19 cellular contexts compared by ENCODE assay signal in the genomic region with DNA sequence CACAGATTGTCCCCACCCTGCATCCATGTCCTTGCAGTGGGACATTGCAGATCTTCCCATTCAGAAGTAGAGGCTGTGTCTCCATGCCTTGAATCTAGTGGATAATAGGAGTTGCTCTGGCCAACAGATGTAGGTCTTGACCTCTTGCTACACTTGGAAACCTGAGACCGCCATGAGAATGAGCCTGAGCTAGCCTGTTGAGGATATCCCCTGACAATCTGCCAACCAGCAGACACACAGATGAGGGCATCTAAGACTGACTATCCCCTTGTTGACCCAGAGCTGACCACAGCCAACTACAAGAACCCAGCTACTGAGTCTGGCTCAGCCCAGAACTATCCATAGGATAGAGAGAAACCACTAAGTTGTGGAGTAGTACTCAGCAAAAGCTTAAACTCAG.
A peak's percentile ranks its signal among the peaks of the same experiment; 100 is the strongest.
DNase-seq lines count a peak whose midpoint lies in the region; ATAC-seq and TF ChIP-seq lines count a peak whose summit lies in the region.
"Had no signal": no experiment of that assay in that cellular context is flagged by ENCODE, and none has a peak within 500 bp of the region (broad histone marks: within the 10 kb centered on the region; RNA-seq: fewer than 3 reads in every experiment).

No MANE protein-coding gene starts in this region.

- peaks cover 24 to 62% of the 10 kb centered on the region in 2 donors for H3K4me1 ChIP-seq in gastrocnemius medialis

- H3K27me3 ChIP-seq in gastrocnemius medialis, result no peaks in the 10 kb centered on the region

- ATAC-seq in gastrocnemius medialis (peak; percentile 48 to 69), HG02870 (IDR thresholded peaks at IDR 0.05; ENCODE audit: unreplicated experiment) (no peak)
- ATAC-seq: HCT116, Panc1, SK-N-SH treated with all-trans-retinoic acid at 6 μM for 48 hours had no signal

- H3K4me3 ChIP-seq in AG10803 (ENCODE audit: low read length) (no peak overlapping the region), fibroblast of mammary gland (ENCODE audit: control insufficient read depth, low read depth, low read length) (no peak overlapping the region), gastrocnemius medialis (no peak overlapping the region)

- no peak for TF ChIP-seq POLR2A in gastrocnemius medialis (IDR thresholded peaks at IDR 0.05)

- H3K9me3 ChIP-seq in gastrocnemius medialis, result no peaks in the 10 kb centered on the region

- H3K36me3 ChIP-seq in gastrocnemius medialis, result no peaks in the 10 kb centered on the region

- in situ Hi-C loops in gastrocnemius medialis (cut with MboI; ENCODE audit: low sequenced_read_pairs in 4 of 4), result no loop called here

- TF ChIP-seq CTCF in AG10803 (conservative IDR thresholded peaks at IDR 0.05; ENCODE audit: low read length) (no peak), fibroblast of mammary gland (conservative IDR thresholded peaks at IDR 0.05; ENCODE audit: control insufficient read depth, insufficient read depth, low read depth, low read length) (no peak), gastrocnemius medialis (IDR thresholded peaks at IDR 0.05 in 4 of 5, conservative IDR thresholded peaks at IDR 0.05 in 1 of 5) (no peak)

- intact Hi-C loops in gastrocnemius medialis (cut with DNase I; ENCODE audit: low total_unique reads), result loop anchor here (2.0 kb wide), 1 partner anchor 80 kb away; no protein-coding TSS in a partner anchor

- peak overlapping the region; percentile 73 to 86 (median 80) for H3K27ac ChIP-seq in gastrocnemius medialis

- DNase-seq in AG10803 (ENCODE audit: low read depth), result peak; percentile 42
- DNase-seq in M059J (ENCODE audit: low read depth), result peak; percentile 17
- DNase-seq in fibroblast of mammary gland (ENCODE audit: low read depth), result peak; percentile 72
- peak; percentile 59 to 81 for DNase-seq in gastrocnemius medialis
- no peak for DNase-seq in hepatic stellate cell (ENCODE audit: low spot score)
- DNase-seq in inferior parietal cortex (ENCODE audit: extremely low spot score), result no peak
- DNase-seq: CD4-positive, CD25-positive, alpha-beta regulatory T cell; EL; GF-D8; KG1; NCI-H1694; NCI-H2171; NCI-H446; NCI-H526 treated with DMSO at 0.1 percent for 48 hours; NK-92 treated with Interleukin-12 subunit alpha and Interleukin-12 subunit beta, amount 100 ng/mL, for 24 hours had no signal

Comparison
In these comparisons a context has a peak if more than half of its experiments do, and no peak if none do; other contexts are left out.
1. DNase-seq: peak in AG10803 (single experiment), M059J (single experiment), fibroblast of mammary gland (single experiment) and gastrocnemius medialis (2 of 2); none in hepatic stellate cell (single experiment) and inferior parietal cortex (single experiment).